ENCODE assay signal across 14 cellular contexts in the genomic region with DNA sequence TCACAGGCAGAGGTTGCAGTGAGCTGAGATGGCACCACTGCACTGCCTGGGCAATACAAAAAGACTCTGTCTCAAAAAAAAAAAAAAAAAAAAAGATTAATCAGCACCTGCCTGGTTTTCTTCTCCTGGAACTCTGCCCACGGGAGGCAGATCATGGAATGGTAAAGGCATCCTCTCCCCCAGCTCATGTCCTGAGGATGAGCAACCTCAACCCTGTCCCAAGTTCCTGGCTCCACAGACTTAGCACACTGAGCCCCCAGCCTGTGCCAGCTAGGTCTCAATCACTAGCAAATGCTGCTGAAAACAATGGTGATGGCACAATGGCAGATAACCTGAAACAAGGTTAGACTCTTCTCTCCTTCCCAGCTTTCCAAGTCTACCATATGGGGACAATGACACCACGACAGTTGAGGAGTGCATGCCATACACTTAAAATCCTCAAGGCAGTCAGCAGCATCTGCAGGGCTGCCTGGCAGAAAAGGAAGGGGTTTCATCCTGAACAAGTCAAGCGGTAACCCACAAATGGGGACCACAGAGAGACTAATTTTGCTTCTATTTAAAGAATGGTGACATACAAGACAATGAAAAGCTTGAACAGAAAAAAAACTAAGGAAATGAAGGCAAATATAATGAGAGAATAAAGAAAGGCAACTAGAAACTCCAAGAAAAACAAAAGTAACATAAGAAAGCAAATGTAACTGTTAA. TPM values are rescaled to one million over a fixed set of nuclear protein-coding genes. Genes with fewer than 3 reads are reported as not detected.
DNase-seq lines count a peak whose midpoint lies in the region; ATAC-seq, FAIRE-seq and TF ChIP-seq lines count a peak whose summit lies in the region.
"Had no signal": no experiment of that assay in that cellular context is flagged by ENCODE, and none has a peak within 500 bp of the region (broad histone marks: within the 10 kb centered on the region; RNA-seq: fewer than 3 reads in every experiment).

No MANE protein-coding gene starts in this region.

- H3K36me3 ChIP-seq in DOHH2 (ENCODE audit: control insufficient read depth, low read length) (peaks cover 25% of the 10 kb centered on the region), OCI-LY7 (ENCODE audit: insufficient read depth, low read length) (peaks cover 38% of the 10 kb centered on the region)
- H3K36me3 ChIP-seq: tibial artery had no signal

- ATAC-seq in HG03196 (IDR thresholded peaks at IDR 0.05; ENCODE audit: unreplicated experiment), result no peak
- no peak for ATAC-seq in HG03025 (IDR thresholded peaks at IDR 0.05; ENCODE audit: low FRiP score, unreplicated experiment)

- H3K4me3 ChIP-seq in DOHH2 (ENCODE audit: low read length), result peak overlapping the region; percentile 50
- peak overlapping the region; percentile 35 for H3K4me3 ChIP-seq in OCI-LY7 (ENCODE audit: low read depth, low read length, poor library complexity, severe bottlenecking)
- H3K4me3 ChIP-seq: SJSA1, tibial artery had no signal

- no peaks in the 10 kb centered on the region for H3K27me3 ChIP-seq in DOHH2 (ENCODE audit: control insufficient read depth, low read length)
- H3K27me3 ChIP-seq: SJSA1, tibial artery had no signal

- intact Hi-C loops in OCI-LY7 (cut with micrococcal nuclease; ENCODE audit: unreplicated experiment), result loop anchor here (5.0 kb wide), 1 partner anchor 442 kb away; no protein-coding TSS in a partner anchor

- H3K4me1 ChIP-seq in DOHH2 (ENCODE audit: control insufficient read depth, low read length) (peaks cover 44% of the 10 kb centered on the region), OCI-LY7 (ENCODE audit: insufficient read depth, low read length, poor library complexity, severe bottlenecking) (peaks cover 41% of the 10 kb centered on the region)

- no peaks in the 10 kb centered on the region for H3K9me2 ChIP-seq in DOHH2 (replicated peaks; ENCODE audit: control insufficient read depth, low read length)
- no peaks in the 10 kb centered on the region for H3K9me2 ChIP-seq in OCI-LY7 (ENCODE audit: insufficient read depth, low read length)

- POLR2A ChIA-PET in OCI-LY7 (lab: Charles Lee), result interaction anchor here (1.9 kb wide), 1 partner anchor 9 kb away, joined by 8 read pairs; no protein-coding TSS in a partner anchor

- peaks cover 75% of the 10 kb centered on the region for H3K79me2 ChIP-seq in DOHH2 (ENCODE audit: control insufficient read depth, low read length)
- peaks cover 72% of the 10 kb centered on the region for H3K79me2 ChIP-seq in OCI-LY7 (ENCODE audit: insufficient read depth, low read depth, low read length)
- H3K79me2 ChIP-seq: parathyroid adenoma had no signal

- peaks cover 8% of the 10 kb centered on the region for H3F3A ChIP-seq in DOHH2 (ENCODE audit: control insufficient read depth, insufficient read depth)

- no peaks in the 10 kb centered on the region for H4K20me1 ChIP-seq in DOHH2 (ENCODE audit: control insufficient read depth, insufficient read depth, low read depth, low read length)
- H4K20me1 ChIP-seq in OCI-LY7 (ENCODE audit: insufficient read depth, low read length), result no peaks in the 10 kb centered on the region

- CTCF ChIA-PET in OCI-LY7 (lab: Charles Lee; ENCODE audit: unreplicated experiment), result interaction anchor here (0.6 kb wide), 1 partner anchor 232 kb away, joined by 3 read pairs; no protein-coding TSS in a partner anchor

- TSS peak; percentile 31 for BruUV-seq in OCI-LY7 (replicated peaks; lab: Mats Ljungman, UMichigan)

- H3K4me2 ChIP-seq in DOHH2 (ENCODE audit: low read length) (peak overlapping the region; percentile 39), OCI-LY7 (ENCODE audit: low read length) (peak overlapping the region; percentile 54)

- DNase-seq in GM19239 (ENCODE audit: insufficient read length, low spot score), result no peak
- DNase-seq in OCI-LY7 (ENCODE audit: low spot score), result peak; percentile 79
- peak; percentile 7 for DNase-seq in mucosa of gallbladder (ENCODE audit: low spot score)
- no peak for DNase-seq in stimulated activated CD4-positive, alpha-beta T cell treated with anti-CD3 and anti-CD28 coated beads, Interleukin-4, amount 100 ng/mL, for 24 hours
- DNase-seq in pons (ENCODE audit: low spot score), result no peak
- DNase-seq: NCI-H1694 had no signal

- H3K27ac ChIP-seq in DOHH2 (ENCODE audit: low read depth, low read length), result peak overlapping the region; percentile 46
- H3K27ac ChIP-seq in OCI-LY7 (ENCODE audit: low read depth, low read length, poor library complexity, severe bottlenecking), result peak overlapping the region; percentile 71
- H3K27ac ChIP-seq: parathyroid adenoma, SJSA1, tibial artery had no signal

- no peak overlapping the region for H2AFZ ChIP-seq in OCI-LY7 (ENCODE audit: low read length)
- H2AFZ ChIP-seq: parathyroid adenoma had no signal

- FAIRE-seq in GM19239 (lab: Jason Lieb, UNC), result peak; percentile 84
- FAIRE-seq: bronchial epithelial cell, keratinocyte had no signal

- TF ChIP-seq CTCF in DOHH2 (IDR thresholded peaks at IDR 0.05; ENCODE audit: low read depth, low read length, poor library complexity, severe bottlenecking) (no peak), OCI-LY7 (conservative IDR thresholded peaks at IDR 0.05; ENCODE audit: low read length) (no peak)

- H3K9me3 ChIP-seq in DOHH2 (ENCODE audit: control insufficient read depth, insufficient read depth, low read length) (no peaks in the 10 kb centered on the region), OCI-LY7 (ENCODE audit: low read length) (peaks cover 8% of the 10 kb centered on the region; the same call in 1 of the 2 replicates)
- H3K9me3 ChIP-seq: SJSA1, tibial artery had no signal

RNA-seq across cellular contexts. Expression of a gene that starts 4.8 kb away (rescaled TPM):
- 50.3 and 60.2 TPM in 2 replicates for total RNA-seq in OCI-LY7 (2014; rRNA removed; shearing (Covaris generic))
- total RNA-seq in OCI-LY7 (2022) (101 and 117 TPM in 2 replicates), mucosa of gallbladder (25.7 TPM)

RNA-seq across cellular contexts. Expression of a gene that starts 19.6 kb away (rescaled TPM):
- 28.7 and 52.8 TPM in 2 replicates for total RNA-seq in OCI-LY7 (2014; rRNA removed; shearing (Covaris generic))
- total RNA-seq in OCI-LY7 (2022), result 32.5 and 32.7 TPM in 2 replicates
- 49.2 TPM for total RNA-seq in mucosa of gallbladder

RNA-seq across cellular contexts. Expression of a gene that starts 52.8 kb away (rescaled TPM):
- total RNA-seq in OCI-LY7 (2014; rRNA removed; shearing (Covaris generic)), result 35.5 and 37.1 TPM in 2 replicates
- total RNA-seq in OCI-LY7 (2022) (37.3 and 50.8 TPM in 2 replicates), mucosa of gallbladder (51.7 TPM)

Comparison
In these comparisons a context has a peak if more than half of its experiments do, and no peak if none do; other contexts are left out.
1. DNase-seq: peak in OCI-LY7 (single experiment) and mucosa of gallbladder (single experiment); none in GM19239 (single experiment), stimulated activated CD4-positive, alpha-beta T cell treated with anti-CD3 and anti-CD28 coated beads, Interleukin-4, amount 100 ng/mL, for 24 hours (single experiment) and pons (single experiment).